13 cellular contexts compared by ENCODE assay signal in the genomic region with DNA sequence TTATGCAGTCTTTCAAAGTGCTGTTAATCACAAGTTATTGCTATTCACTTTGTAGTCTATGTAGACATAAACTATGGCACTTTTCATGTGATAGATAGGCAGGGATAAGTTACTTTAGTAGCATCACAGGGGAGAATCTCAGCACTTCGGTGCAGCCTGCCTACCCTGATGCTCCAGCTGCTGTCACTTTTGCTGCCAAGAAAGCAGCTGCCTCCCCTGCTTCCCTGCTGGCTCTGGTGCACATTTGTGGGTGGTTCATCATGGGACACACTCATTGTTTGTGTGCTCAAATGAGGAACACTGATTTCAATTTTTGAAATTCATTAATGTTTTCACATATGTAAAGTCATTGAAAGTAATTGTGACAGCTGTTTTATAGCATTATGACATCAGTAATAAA.
"Had no signal": no experiment of that assay in that cellular context is flagged by ENCODE, and none has a peak within 500 bp of the region (broad histone marks: within the 10 kb centered on the region; RNA-seq: fewer than 3 reads in every experiment).

No MANE protein-coding gene starts in this region.

- H3K4me3 ChIP-seq: heart right ventricle, transverse colon, vagina had no signal

- H3K9me3 ChIP-seq: heart right ventricle, transverse colon, vagina had no signal

- H3K27me3 ChIP-seq: foreskin keratinocyte, heart right ventricle, transverse colon, vagina had no signal

- DNase-seq: activated naive CD8-positive, alpha-beta T cell treated with anti-CD3 and anti-CD28 coated beads for 36 hours; effector memory CD4-positive, alpha-beta T cell; foreskin keratinocyte; heart right ventricle; left colon; mammary epithelial cell; naive thymus-derived CD4-positive, alpha-beta T cell; small intestine; stimulated activated CD4-positive, alpha-beta T cell treated with anti-CD3 and anti-CD28 coated beads, Interleukin-4, amount 100 ng/mL, for 24 hours; stimulated activated naive CD4-positive, alpha-beta T cell treated with Interleukin-2 at 50 U/mL for 16 hours; transverse colon had no signal

- H3K4me1 ChIP-seq: foreskin keratinocyte, parathyroid adenoma, vagina had no signal

- ATAC-seq: foreskin keratinocyte; left colon; naive thymus-derived CD4-positive, alpha-beta T cell had no signal

- H3K36me3 ChIP-seq: heart right ventricle, transverse colon, vagina had no signal

- H3K27ac ChIP-seq: foreskin keratinocyte, heart right ventricle, parathyroid adenoma, transverse colon, vagina had no signal
